ENCODE assay signal across 8 cellular contexts in genomic region chr17:36592711-36593321, GRCh38. TPM values are rescaled to one million over a fixed set of nuclear protein-coding genes. Genes with fewer than 3 reads are reported as not detected.
DNase-seq lines count a peak whose midpoint lies in the region; ATAC-seq and TF ChIP-seq lines count a peak whose summit lies in the region.

No MANE protein-coding gene starts in this region.

- H3K4me1 ChIP-seq in CD8-positive, alpha-beta memory T cell (ENCODE audit: insufficient read depth, low read length) = peaks cover 10% of the 10 kb centered on the region
- no peaks in the 10 kb centered on the region for H3K4me1 ChIP-seq in Panc1 (ENCODE audit: control insufficient read depth, insufficient read depth, low read length)
- peaks cover 13 to 16% of the 10 kb centered on the region in 2 donors for H3K4me1 ChIP-seq in neuronal stem cell (ENCODE audit: control insufficient read depth in 2 of 2, insufficient read depth in 1 of 2, low read depth in 1 of 2, low read length in 2 of 2)

- no peak overlapping the region for H2BK5ac ChIP-seq in neuronal stem cell (ENCODE audit: low read length)

- H3K27ac Mint-ChIP-seq in CD8-positive, alpha-beta memory T cell = peak overlapping the region in 4 of 8 donors; percentile 2 to 55 (median 38)

- H3K27ac ChIP-seq in CD8-positive, alpha-beta memory T cell (ENCODE audit: low read depth, low read length) = no peak overlapping the region
- H3K27ac ChIP-seq in Panc1 (ENCODE audit: low read length) (peak overlapping the region; percentile 77), neuronal stem cell (replicated peaks; ENCODE audit: low read length) (no peak overlapping the region)

- intact Hi-C loops in Panc1 (cut with micrococcal nuclease; ENCODE audit: unreplicated experiment) = no loop called here

- peaks cover 7% of the 10 kb centered on the region for H3K79me1 ChIP-seq in neuronal stem cell (ENCODE audit: low read depth, low read length)

- DNase-seq in CD8-positive, alpha-beta memory T cell = no peak
- no peak for DNase-seq in Panc1 (ENCODE audit: low read depth, low spot score)
- no peak for DNase-seq in epithelial cell of proximal tubule (ENCODE audit: low read depth)
- no peak for DNase-seq in neuronal stem cell (ENCODE audit: low spot score)
- no peak for DNase-seq in HPDE6-E6E7 (ENCODE audit: extremely low spot score)
- DNase-seq in GM03348 (ENCODE audit: low spot score) = no peak
- no peak for DNase-seq in DMS79 treated with DMSO at 0.1 percent for 48 hours (lab: John Stamatoyannopoulos, UW)

- H3K27me3 Mint-ChIP-seq in CD8-positive, alpha-beta memory T cell = no peaks in the 10 kb centered on the region

- peaks cover 0 to 19% (median 6%) of the 10 kb centered on the region in 3 donors for H3K36me3 Mint-ChIP-seq in CD8-positive, alpha-beta memory T cell

- H3K4me2 ChIP-seq in neuronal stem cell (ENCODE audit: insufficient read depth, low read length, poor library complexity, severe bottlenecking) = peak overlapping the region; percentile 79

- no peaks in the 10 kb centered on the region for H3K36me3 ChIP-seq in CD8-positive, alpha-beta memory T cell (ENCODE audit: insufficient read depth, low read length)
- H3K36me3 ChIP-seq in Panc1 (ENCODE audit: control insufficient read depth, insufficient read depth, low read length) (peaks cover 2% of the 10 kb centered on the region), neuronal stem cell (replicated peaks in 1 of 2; ENCODE audit: control insufficient read depth in 2 of 2, insufficient read depth in 2 of 2, low read length in 2 of 2) (peaks cover 5 to 55% of the 10 kb centered on the region in 2 donors)

- POLR2A ChIA-PET in CD8-positive, alpha-beta memory T cell (lab: Charles Lee) = interaction anchor here (1.1 to 1.4 kb wide), 2 partner anchors 9 to 107 kb away, joined by 3 to 7 read pairs; partner anchors contain the start of genes MRM1 and ZNHIT3
- POLR2A ChIA-PET in Panc1 (lab: Charles Lee) = no interaction called here

- in situ Hi-C loops in Panc1 (cut with HindIII; ENCODE audit: low pct_unique_long_range_greater_than_20kb, low sequenced_read_pairs) = no loop called here

- peak overlapping the region; percentile 42 for H3K4me3 ChIP-seq in CD8-positive, alpha-beta memory T cell (ENCODE audit: low read length)
- H3K4me3 ChIP-seq in Panc1 (ENCODE audit: low read depth in 2 of 2, low read length in 2 of 2) (peak overlapping the region; percentile 61 to 65), epithelial cell of proximal tubule (ENCODE audit: low read depth, low read length) (peak overlapping the region; percentile 68), neuronal stem cell (ENCODE audit: low read length in 2 of 2) (peak overlapping the region; percentile 84 to 97)

- no peak overlapping the region for H2BK12ac ChIP-seq in neuronal stem cell (ENCODE audit: low read length)

- H3K9ac ChIP-seq in neuronal stem cell (ENCODE audit: low read depth, low read length, poor library complexity) = peak overlapping the region; percentile 51

- peaks cover 15 to 33% (median 32%) of the 10 kb centered on the region in 3 donors for H3K4me1 Mint-ChIP-seq in CD8-positive, alpha-beta memory T cell

- CTCF ChIA-PET in CD8-positive, alpha-beta memory T cell (lab: Charles Lee) = interaction anchor here (1.1 to 2.8 kb wide), 2 partner anchors 9 to 33 kb away, joined by 3 to 22 read pairs; partner anchors contain the start of gene MRM1
- CTCF ChIA-PET in Panc1 (lab: Charles Lee) = interaction anchor here (0.9 kb wide), 1 partner anchor 10 kb away, joined by 4 read pairs; no protein-coding TSS in a partner anchor

- WGBS in neuronal stem cell (ENCODE audit: extremely low coverage in 2 of 2, insufficient read length in 2 of 2, insufficient replicate concordance in 1 of 2), 2 donors = no CpG with 5 or more reads among the region's 4 CpGs

- no peak for TF ChIP-seq CTCF in Panc1 (IDR thresholded peaks at IDR 0.05)
- no peak for TF ChIP-seq CTCF in epithelial cell of proximal tubule (conservative IDR thresholded peaks at IDR 0.05; ENCODE audit: low read depth, low read length)

- no TSS peak for BruUV-seq in Panc1 (replicated peaks; lab: Mats Ljungman, UMichigan)

- peak overlapping the region; percentile 9 for H2AK5ac ChIP-seq in neuronal stem cell (ENCODE audit: low read depth, low read length)

- ATAC-seq in Panc1 (no peak), HG02759 (IDR thresholded peaks at IDR 0.05; ENCODE audit: unreplicated experiment) (no peak)

- H3K4me3 Mint-ChIP-seq in CD8-positive, alpha-beta memory T cell = peak overlapping the region; percentile 64 to 87 (median 70)

- no peak overlapping the region for H2BK15ac ChIP-seq in neuronal stem cell (ENCODE audit: low read length)

- no peak overlapping the region for H3K4ac ChIP-seq in neuronal stem cell (ENCODE audit: low read length)

- no peaks in the 10 kb centered on the region for H3K27me3 ChIP-seq in CD8-positive, alpha-beta memory T cell (ENCODE audit: insufficient read depth, low read length, poor library complexity, severe bottlenecking)
- H3K27me3 ChIP-seq in Panc1 (ENCODE audit: control insufficient read depth, insufficient read depth, low read length) (no peaks in the 10 kb centered on the region), neuronal stem cell (ENCODE audit: control insufficient read depth in 3 of 3, insufficient read depth in 3 of 3, low read depth in 1 of 3, low read length in 3 of 3) (no peaks in the 10 kb centered on the region)

- H4K8ac ChIP-seq in neuronal stem cell (ENCODE audit: low read depth, low read length) = no peak overlapping the region

- H2BK120ac ChIP-seq in neuronal stem cell (ENCODE audit: low read depth, low read length) = no peak overlapping the region

- peak overlapping the region; percentile 97 for H2AFZ ChIP-seq in neuronal stem cell (ENCODE audit: low read length)

- H3K9me3 ChIP-seq in CD8-positive, alpha-beta memory T cell (ENCODE audit: low read length) = no peaks in the 10 kb centered on the region
- H3K9me3 ChIP-seq in Panc1 (ENCODE audit: control insufficient read depth, insufficient read depth, low read depth, low read length) (no peaks in the 10 kb centered on the region), neuronal stem cell (replicated peaks in 1 of 2; ENCODE audit: control insufficient read depth in 2 of 2, insufficient read depth in 1 of 2, low read depth in 1 of 2, low read length in 2 of 2) (no peaks in the 10 kb centered on the region)

- H4K91ac ChIP-seq in neuronal stem cell (ENCODE audit: low read depth, low read length, poor library complexity) = no peak overlapping the region

- peak overlapping the region; percentile 7 for H3K18ac ChIP-seq in neuronal stem cell (ENCODE audit: low read length)

- H3K9me3 Mint-ChIP-seq in CD8-positive, alpha-beta memory T cell = no peaks in the 10 kb centered on the region

- no peak overlapping the region for H3K14ac ChIP-seq in neuronal stem cell (ENCODE audit: low read length)

- no peak overlapping the region for H3K23ac ChIP-seq in neuronal stem cell (ENCODE audit: low read depth, low read length, poor library complexity)

RNA-seq across cellular contexts. Expression of gene DHRS11, which starts 1.1 kb away (rescaled TPM):
- total RNA-seq in CD8-positive, alpha-beta memory T cell = 10 to 100 TPM; 11.1 to 13.0 TPM
- 4.3 TPM for polyA plus RNA-seq in CD8-positive, alpha-beta memory T cell
- total RNA-seq in Panc1 (2021; ENCODE audit: unreplicated experiment) (11.8 TPM), epithelial cell of proximal tubule (13.2 and 14.8 TPM in 2 replicates)
- 10.1 TPM for polyA plus RNA-seq in Panc1 (2012; ENCODE audit: insufficient read length)
- 15.1 TPM for polyA plus RNA-seq in neuronal stem cell (2013, experiment 1 of 2)
- 14.0 TPM for polyA plus RNA-seq in neuronal stem cell (2013, experiment 2 of 2)

RNA-seq across cellular contexts. Expression of gene MRM1, which starts 8.6 kb away (rescaled TPM):
- 10 to 100 TPM; 24.7 to 24.9 TPM for total RNA-seq in CD8-positive, alpha-beta memory T cell
- 5.3 TPM for polyA plus RNA-seq in CD8-positive, alpha-beta memory T cell
- total RNA-seq in Panc1 (2021; ENCODE audit: unreplicated experiment) = 7.8 TPM
- polyA plus RNA-seq in Panc1 (2012; ENCODE audit: insufficient read length) = 5.6 TPM
- total RNA-seq in epithelial cell of proximal tubule = 9.1 and 13.7 TPM in 2 replicates
- 1.1 TPM for polyA plus RNA-seq in neuronal stem cell (2013, experiment 1 of 2)
- polyA plus RNA-seq in neuronal stem cell (2013, experiment 2 of 2) = 0.97 TPM

RNA-seq across cellular contexts. Expression of gene GGNBP2, which starts 48.1 kb away (rescaled TPM):
- 10 to 100 TPM; 65.1 to 67.0 TPM for total RNA-seq in CD8-positive, alpha-beta memory T cell
- polyA plus RNA-seq in CD8-positive, alpha-beta memory T cell = 63.3 TPM
- total RNA-seq in Panc1 (2021; ENCODE audit: unreplicated experiment) = 57.2 TPM
- polyA plus RNA-seq in Panc1 (2012; ENCODE audit: insufficient read length) = 33.5 TPM
- total RNA-seq in epithelial cell of proximal tubule = 26.9 and 32.6 TPM in 2 replicates
- polyA plus RNA-seq in neuronal stem cell (2013, experiment 1 of 2) = 44.9 TPM
- 47.5 TPM for polyA plus RNA-seq in neuronal stem cell (2013, experiment 2 of 2)

RNA-seq across cellular contexts. Expression of gene PIGW, which starts 58.0 kb away (rescaled TPM):
- total RNA-seq in CD8-positive, alpha-beta memory T cell = 10 to 100 TPM; 42.2 to 43.0 TPM
- polyA plus RNA-seq in CD8-positive, alpha-beta memory T cell = 11.4 TPM
- total RNA-seq in Panc1 (2021; ENCODE audit: unreplicated experiment) (16.2 TPM), epithelial cell of proximal tubule (6.9 and 12.0 TPM in 2 replicates)
- 4.9 TPM for polyA plus RNA-seq in Panc1 (2012; ENCODE audit: insufficient read length)
- 4.2 TPM for polyA plus RNA-seq in neuronal stem cell (2013, experiment 1 of 2)
- 5.0 TPM for polyA plus RNA-seq in neuronal stem cell (2013, experiment 2 of 2)

RNA-seq across cellular contexts. Expression of gene MYO19, which starts 58.1 kb away (rescaled TPM):
- total RNA-seq in CD8-positive, alpha-beta memory T cell = 100 to 1,000 TPM; 133 to 138 TPM
- 5.0 TPM for polyA plus RNA-seq in CD8-positive, alpha-beta memory T cell
- total RNA-seq in Panc1 (2021; ENCODE audit: unreplicated experiment) (88.0 TPM), epithelial cell of proximal tubule (93.3 and 107 TPM in 2 replicates)
- polyA plus RNA-seq in Panc1 (2012; ENCODE audit: insufficient read length) = 43.1 TPM
- 29.5 TPM for polyA plus RNA-seq in neuronal stem cell (2013, experiment 1 of 2)
- polyA plus RNA-seq in neuronal stem cell (2013, experiment 2 of 2) = 30.0 TPM
